In the genomic region with DNA sequence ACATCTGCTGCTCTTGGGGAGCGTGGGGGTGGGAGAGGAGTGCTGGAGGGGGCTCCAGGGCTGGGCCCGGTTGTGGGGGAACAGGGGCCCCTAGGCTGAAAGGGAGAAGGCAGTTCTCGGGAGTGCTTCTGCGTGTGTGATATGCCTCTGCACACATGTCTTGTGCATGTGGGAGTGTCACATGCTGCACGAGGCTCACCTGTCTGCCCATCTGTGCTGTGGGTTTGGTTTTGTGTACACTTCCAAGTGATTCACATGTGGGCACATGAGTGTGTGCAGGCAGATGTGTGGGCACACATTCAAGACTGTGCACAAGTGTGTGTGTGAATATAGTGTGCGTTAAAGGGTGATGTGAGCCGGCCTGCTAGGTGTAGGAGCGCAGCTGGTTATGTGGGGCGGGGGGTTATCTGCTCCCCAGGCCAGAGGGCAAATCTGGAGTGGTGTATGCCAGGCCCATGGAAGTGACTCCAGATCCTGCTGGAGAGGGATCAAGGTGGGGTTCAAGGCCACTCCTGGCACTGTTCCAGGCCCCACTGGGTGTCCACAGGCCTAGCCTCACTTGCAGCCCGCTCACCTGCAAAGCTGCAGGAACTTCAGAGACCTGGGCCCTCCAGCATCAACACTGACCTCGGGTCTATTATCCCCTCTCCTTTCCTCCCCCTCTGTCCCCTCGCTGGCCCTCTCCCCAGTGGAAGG, we compare ENCODE assay signal across 3 cellular contexts.
TF ChIP-seq lines count a peak whose summit lies in the region.

No MANE protein-coding gene starts in this region.

TF ChIP-seq in SK-N-SH, 30 proteins besides CTCF, POLR2A, EP300 and RAD21:
- TF ChIP-seq FOXJ3 (CRISPR knock-in tag; IDR thresholded peaks at IDR 0.05) = no peak
- TF ChIP-seq JUND (IDR thresholded peaks at IDR 0.05) = no peak
- TF ChIP-seq SMC3 (IDR thresholded peaks at IDR 0.05; ENCODE audit: low read depth, low read length) = no peak
- peak; percentile 33; the same call in 1 of the 2 replicates for TF ChIP-seq MXI1 (IDR thresholded peaks at IDR 0.05; ENCODE audit: low read depth, low read length)
- TF ChIP-seq CHD2 (IDR thresholded peaks at IDR 0.05; ENCODE audit: low read length, partially characterized antibody) = peak; percentile 49
- no peak for TF ChIP-seq POLR2AphosphoS5 (IDR thresholded peaks at IDR 0.05; ENCODE audit: low read depth, low read length)

TF ChIP-seq in SK-N-SH treated with all-trans-retinoic acid at 6 μM for 48 hours, 23 proteins besides CTCF, POLR2A, EP300 and RAD21:
- TF ChIP-seq, protein P1, sequence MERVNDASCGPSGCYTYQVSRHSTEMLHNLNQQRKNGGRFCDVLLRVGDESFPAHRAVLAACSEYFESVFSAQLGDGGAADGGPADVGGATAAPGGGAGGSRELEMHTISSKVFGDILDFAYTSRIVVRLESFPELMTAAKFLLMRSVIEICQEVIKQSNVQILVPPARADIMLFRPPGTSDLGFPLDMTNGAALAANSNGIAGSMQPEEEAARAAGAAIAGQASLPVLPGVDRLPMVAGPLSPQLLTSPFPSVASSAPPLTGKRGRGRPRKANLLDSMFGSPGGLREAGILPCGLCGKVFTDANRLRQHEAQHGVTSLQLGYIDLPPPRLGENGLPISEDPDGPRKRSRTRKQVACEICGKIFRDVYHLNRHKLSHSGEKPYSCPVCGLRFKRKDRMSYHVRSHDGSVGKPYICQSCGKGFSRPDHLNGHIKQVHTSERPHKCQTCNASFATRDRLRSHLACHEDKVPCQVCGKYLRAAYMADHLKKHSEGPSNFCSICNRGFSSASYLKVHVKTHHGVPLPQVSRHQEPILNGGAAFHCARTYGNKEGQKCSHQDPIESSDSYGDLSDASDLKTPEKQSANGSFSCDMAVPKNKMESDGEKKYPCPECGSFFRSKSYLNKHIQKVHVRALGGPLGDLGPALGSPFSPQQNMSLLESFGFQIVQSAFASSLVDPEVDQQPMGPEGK (CRISPR knock-in tag; IDR thresholded peaks at IDR 0.05; ENCODE audit: borderline replicate concordance) = no peak
- TF ChIP-seq CSDC2 (CRISPR knock-in tag; IDR thresholded peaks at IDR 0.05) (no peak), GLIS3 (CRISPR knock-in tag; IDR thresholded peaks at IDR 0.05) (no peak), RARB (CRISPR knock-in tag; IDR thresholded peaks at IDR 0.05) (no peak), ESRRG (CRISPR knock-in tag; IDR thresholded peaks at IDR 0.05) (no peak), ZC3H10 (CRISPR knock-in tag; IDR thresholded peaks at IDR 0.05) (no peak), CREB5 (CRISPR knock-in tag; IDR thresholded peaks at IDR 0.05; ENCODE audit: low read depth) (no peak), ZNF565 (CRISPR knock-in tag; conservative IDR thresholded peaks at IDR 0.05; ENCODE audit: low read depth) (no peak), ZNF8 (CRISPR knock-in tag; IDR thresholded peaks at IDR 0.05) (no peak), TOX (CRISPR knock-in tag; IDR thresholded peaks at IDR 0.05; ENCODE audit: borderline replicate concordance) (no peak), CSRNP3 (CRISPR knock-in tag; IDR thresholded peaks at IDR 0.05) (no peak), BACH2 (CRISPR knock-in tag; IDR thresholded peaks at IDR 0.05; ENCODE audit: borderline replicate concordance) (no peak), ARNTL (CRISPR knock-in tag; IDR thresholded peaks at IDR 0.05; ENCODE audit: borderline replicate concordance, low read depth) (no peak), PPARA (CRISPR knock-in tag; IDR thresholded peaks at IDR 0.05; ENCODE audit: borderline replicate concordance) (no peak), ISL1 (CRISPR knock-in tag; IDR thresholded peaks at IDR 0.05) (no peak), TCF4 (CRISPR knock-in tag; IDR thresholded peaks at IDR 0.05; ENCODE audit: borderline replicate concordance) (no peak), ZFP30 (CRISPR knock-in tag; IDR thresholded peaks at IDR 0.05) (no peak)

TF ChIP-seq in H1, 55 proteins besides CTCF, POLR2A, EP300 and RAD21:
- TF ChIP-seq EZH2 (IDR thresholded peaks at IDR 0.05; ENCODE audit: low read depth, low read length, severe bottlenecking) (peak; percentile 25), SUZ12 (IDR thresholded peaks at IDR 0.05; ENCODE audit: low read length) (no peak; the same call in 1 of the 2 replicates), KDM1A (IDR thresholded peaks at IDR 0.05; ENCODE audit: borderline replicate concordance, low read length) (no peak), SP4 (IDR thresholded peaks at IDR 0.05; ENCODE audit: low read length) (no peak), RNF2 (IDR thresholded peaks at IDR 0.05; ENCODE audit: borderline replicate concordance, low read depth, low read length, missing control alignments, poor library complexity, severe bottlenecking) (peak; percentile 29)
- TF ChIP-seq, protein P2, sequence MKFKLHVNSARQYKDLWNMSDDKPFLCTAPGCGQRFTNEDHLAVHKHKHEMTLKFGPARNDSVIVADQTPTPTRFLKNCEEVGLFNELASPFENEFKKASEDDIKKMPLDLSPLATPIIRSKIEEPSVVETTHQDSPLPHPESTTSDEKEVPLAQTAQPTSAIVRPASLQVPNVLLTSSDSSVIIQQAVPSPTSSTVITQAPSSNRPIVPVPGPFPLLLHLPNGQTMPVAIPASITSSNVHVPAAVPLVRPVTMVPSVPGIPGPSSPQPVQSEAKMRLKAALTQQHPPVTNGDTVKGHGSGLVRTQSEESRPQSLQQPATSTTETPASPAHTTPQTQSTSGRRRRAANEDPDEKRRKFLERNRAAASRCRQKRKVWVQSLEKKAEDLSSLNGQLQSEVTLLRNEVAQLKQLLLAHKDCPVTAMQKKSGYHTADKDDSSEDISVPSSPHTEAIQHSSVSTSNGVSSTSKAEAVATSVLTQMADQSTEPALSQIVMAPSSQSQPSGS (IDR thresholded peaks at IDR 0.05; ENCODE audit: low read length) = no peak
